Comparison of ENCODE assay signal across 9 cellular contexts in the genomic region with DNA sequence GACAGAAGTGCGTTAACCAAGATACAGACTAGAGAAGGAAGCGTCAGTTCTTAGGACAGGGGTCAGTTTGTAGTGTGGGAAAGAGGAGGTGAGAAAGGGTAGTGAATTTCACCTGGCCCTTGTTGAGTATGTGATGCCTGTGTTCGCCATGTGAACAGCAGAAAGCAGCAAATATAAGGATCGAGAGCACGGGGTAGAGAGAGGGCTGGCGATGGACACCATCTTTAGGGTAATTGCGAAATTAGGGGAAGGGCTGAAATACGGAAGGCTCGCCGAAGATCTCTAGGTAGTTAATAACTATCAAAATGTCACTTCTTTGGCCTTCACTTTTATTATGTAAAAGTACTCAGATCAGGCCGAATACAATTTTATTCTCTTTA. TPM values are rescaled to one million over a fixed set of nuclear protein-coding genes. Genes with fewer than 3 reads are reported as not detected.
DNase-seq lines count a peak whose midpoint lies in the region; ATAC-seq, FAIRE-seq and TF ChIP-seq lines count a peak whose summit lies in the region.
"Had no signal": no experiment of that assay in that cellular context is flagged by ENCODE, and none has a peak within 500 bp of the region (broad histone marks: within the 10 kb centered on the region; RNA-seq: fewer than 3 reads in every experiment).

No MANE protein-coding gene starts in this region.

- dilution Hi-C loops in endothelial cell of umbilical vein (cut with MboI; ENCODE audit: extremely low pct_ligation_motif_present, low sequenced_read_pairs) = no loop called here

- H3K9me3 ChIP-seq in SU-DHL-6 (ENCODE audit: insufficient read depth, low read length) = no peaks in the 10 kb centered on the region
- H3K9me3 ChIP-seq in endothelial cell of umbilical vein (replicated peaks; ENCODE audit: control insufficient read depth, insufficient read depth, low read length) = no peaks in the 10 kb centered on the region
- H3K9me3 ChIP-seq in psoas muscle = no peaks in the 10 kb centered on the region

- no peaks in the 10 kb centered on the region for H3K36me3 ChIP-seq in SU-DHL-6 (ENCODE audit: low read length)
- H3K36me3 ChIP-seq in endothelial cell of umbilical vein (ENCODE audit: control insufficient read depth in 2 of 2, extremely low read depth in 1 of 2, insufficient read depth in 2 of 2, low read length in 2 of 2) = no peaks in the 10 kb centered on the region
- H3K36me3 ChIP-seq in psoas muscle (ENCODE audit: insufficient read depth in 1 of 2, low read depth in 1 of 2) = no peaks in the 10 kb centered on the region

- H2AFZ ChIP-seq in SU-DHL-6 (ENCODE audit: low read depth, low read length, severe bottlenecking) (peak overlapping the region; percentile 93), endothelial cell of umbilical vein (ENCODE audit: low read depth, low read length) (no peak overlapping the region)

- FAIRE-seq in endothelial cell of umbilical vein (lab: Jason Lieb, UNC) = no peak

- 86 to 91% (median 88%) methylated on average over 11 of the region's 11 CpGs for WGBS in psoas muscle, 3 donors

- H3K9ac ChIP-seq in SU-DHL-6 (ENCODE audit: low read length) (no peak overlapping the region), endothelial cell of umbilical vein (replicated peaks; ENCODE audit: extremely low read depth, insufficient read depth, low read length) (no peak overlapping the region)

- H3K9me2 ChIP-seq in SU-DHL-6 (replicated peaks; ENCODE audit: insufficient read depth, low read length) = no peaks in the 10 kb centered on the region

- POLR2A ChIA-PET in endothelial cell of umbilical vein (lab: Charles Lee) = no interaction called here

- no peaks in the 10 kb centered on the region for H3K9me1 ChIP-seq in endothelial cell of umbilical vein (replicated peaks; ENCODE audit: control insufficient read depth, extremely low read depth, insufficient read depth, low read length)

- peaks cover 34% of the 10 kb centered on the region for H3K4me1 ChIP-seq in endothelial cell of umbilical vein (ENCODE audit: control insufficient read depth, extremely low read depth, insufficient read depth, low read length)
- H3K4me1 ChIP-seq in psoas muscle = no peaks in the 10 kb centered on the region

- DNase-seq in GM12865 (ENCODE audit: low read depth) (no peak), endothelial cell of umbilical vein (ENCODE audit: low read depth, low spot score) (no peak), psoas muscle (no peak), NCI-H1694 treated with DMSO at 0.1 percent for 48 hours (lab: John Stamatoyannopoulos, UW) (no peak)

- H3K27me3 ChIP-seq in SU-DHL-6 (ENCODE audit: low read length) (no peaks in the 10 kb centered on the region), endothelial cell of umbilical vein (ENCODE audit: control insufficient read depth in 2 of 2, insufficient read depth in 2 of 2, low read length in 2 of 2) (peaks cover 2 to 7% of the 10 kb centered on the region in 2 experiments), psoas muscle (ENCODE audit: insufficient read depth in 3 of 3, low read length in 2 of 3) (peaks cover 0 to 19% (median 12%) of the 10 kb centered on the region in 3 donors)

- TF ChIP-seq CTCF in GM12865 (IDR thresholded peaks at IDR 0.05; ENCODE audit: insufficient read depth, low read depth, low read length, missing control alignments) (no peak), SU-DHL-6 (IDR thresholded peaks at IDR 0.05; ENCODE audit: insufficient read depth, low read length, poor library complexity, severe bottlenecking) (no peak), endothelial cell of umbilical vein (IDR thresholded peaks at IDR 0.05; ENCODE audit: extremely low read depth in 1 of 2, insufficient read depth in 1 of 2, low read depth in 1 of 2, low read length in 2 of 2) (no peak), psoas muscle (IDR thresholded peaks at IDR 0.05) (no peak)

- intact Hi-C loops in endothelial cell of umbilical vein (cut with micrococcal nuclease) = loop anchor here (1.0 to 5.0 kb wide), 3 partner anchors 55 to 237 kb away; partner anchors contain the start of gene COPG2
- intact Hi-C loops in psoas muscle (cut with DNase I) = loop anchor here in 1 of 2 donors (5.0 to 10.0 kb wide), 3 partner anchors 211 to 269 kb away; no protein-coding TSS in a partner anchor

- H4K20me1 ChIP-seq in SU-DHL-6 (ENCODE audit: low read depth, low read length) = no peaks in the 10 kb centered on the region
- no peaks in the 10 kb centered on the region for H4K20me1 ChIP-seq in endothelial cell of umbilical vein (replicated peaks; ENCODE audit: control insufficient read depth, extremely low read depth, insufficient read depth, low read length)

- H3K4me3 ChIP-seq in GM12865 (ENCODE audit: low read depth, low read length) (peak overlapping the region; percentile 75), SU-DHL-6 (ENCODE audit: insufficient read depth, low read length, poor library complexity, severe bottlenecking) (no peak overlapping the region), endothelial cell of umbilical vein (replicated peaks in 1 of 3; ENCODE audit: insufficient read depth in 1 of 3, low read depth in 1 of 3, low read length in 3 of 3) (no peak overlapping the region), psoas muscle (peak overlapping the region; percentile 57)

- ATAC-seq in psoas muscle = no peak
- no peak for ATAC-seq in GM18520 (IDR thresholded peaks at IDR 0.05; ENCODE audit: unreplicated experiment)
- ATAC-seq in GM18505 (IDR thresholded peaks at IDR 0.05; ENCODE audit: unreplicated experiment) = no peak
- no peak for ATAC-seq in HG03095 (IDR thresholded peaks at IDR 0.05; ENCODE audit: unreplicated experiment)

- no TSS peak for BruUV-seq in endothelial cell of umbilical vein (replicated peaks; lab: Mats Ljungman, UMichigan)

- H3K4me2 ChIP-seq in SU-DHL-6 (ENCODE audit: low read depth, low read length, poor library complexity, severe bottlenecking) (peak overlapping the region; percentile 51), endothelial cell of umbilical vein (ENCODE audit: insufficient read depth, low read length) (peak overlapping the region; percentile 45)

- H3F3A ChIP-seq in SU-DHL-6 (ENCODE audit: insufficient read depth) = peaks cover 7% of the 10 kb centered on the region; the same call in 1 of the 2 replicates

- CTCF ChIA-PET in endothelial cell of umbilical vein (lab: Charles Lee) = no interaction called here

- H3K27ac ChIP-seq in SU-DHL-6 (ENCODE audit: low read depth, low read length) (no peak overlapping the region), endothelial cell of umbilical vein (ENCODE audit: insufficient read depth, low read depth, low read length) (no peak overlapping the region), psoas muscle (no peak overlapping the region)

- no peaks in the 10 kb centered on the region for H3K79me2 ChIP-seq in SU-DHL-6 (ENCODE audit: insufficient read depth, low read length)
- no peaks in the 10 kb centered on the region for H3K79me2 ChIP-seq in endothelial cell of umbilical vein (ENCODE audit: control insufficient read depth, insufficient read depth, low read length)

- no peak for TF ChIP-seq POLR2A in endothelial cell of umbilical vein (IDR thresholded peaks at IDR 0.05; ENCODE audit: low read depth, low read length)
- TF ChIP-seq POLR2A in GM18505 (IDR thresholded peaks at IDR 0.05; ENCODE audit: borderline replicate concordance, extremely low read depth, insufficient read depth, insufficient read length) = no peak

TF ChIP-seq in endothelial cell of umbilical vein, 7 proteins besides CTCF, POLR2A, EP300 and RAD21:
- TF ChIP-seq JUN (IDR thresholded peaks at IDR 0.05; ENCODE audit: borderline replicate concordance, insufficient read depth, insufficient read length, low read depth) (no peak), EZH2 (IDR thresholded peaks at IDR 0.05; ENCODE audit: borderline replicate concordance, low read depth, low read length, severe bottlenecking) (no peak), POLR2AphosphoS5 (IDR thresholded peaks at IDR 0.05; ENCODE audit: insufficient read depth, low read depth, low read length) (no peak), MAX (IDR thresholded peaks at IDR 0.05; ENCODE audit: insufficient read depth, insufficient read length) (no peak), FOS (IDR thresholded peaks at IDR 0.05; ENCODE audit: borderline replicate concordance, insufficient read depth, low read length) (no peak), MYC (IDR thresholded peaks at IDR 0.05; ENCODE audit: low read depth, low read length) (no peak), GATA2 (IDR thresholded peaks at IDR 0.05; ENCODE audit: insufficient read depth, insufficient read length, low read depth, low read length) (no peak)

RNA-seq across cellular contexts. Expression of gene MEST, which starts 6.2 kb away (rescaled TPM):
- total RNA-seq in endothelial cell of umbilical vein = 52.6 and 62.1 TPM in 2 replicates
- polyA plus RNA-seq in endothelial cell of umbilical vein = 44.3 and 46.7 TPM in 2 replicates
- 56.2 and 58.6 TPM in 2 replicates for polyA plus RNA-seq in endothelial cell of umbilical vein (2011; cell fraction: cytosol; rRNA removed)
- 35.2 and 42.6 TPM in 2 replicates for polyA plus RNA-seq in endothelial cell of umbilical vein (2011; cell fraction: nucleus; rRNA removed)
- polyA plus RNA-seq in endothelial cell of umbilical vein (2012) = 75.3 and 78.8 TPM in 2 replicates
- polyA minus RNA-seq in endothelial cell of umbilical vein = 90.2 and 125 TPM in 2 replicates
- 41.6 TPM for polyA minus RNA-seq in endothelial cell of umbilical vein (2011; cell fraction: cytosol; rRNA and poly(A)+ RNA removed)
- 26.0 and 49.8 TPM in 2 replicates for polyA minus RNA-seq in endothelial cell of umbilical vein (2011; cell fraction: nucleus; rRNA and poly(A)+ RNA removed)
- total RNA-seq in psoas muscle = 10 to 100 TPM in 2 of 4 donors, 1 to 10 TPM in 2; 3.0 to 12.6 (median 8.8) TPM
- polyA plus RNA-seq in psoas muscle = 1 to 10 TPM; 2.8 to 5.3 (median 4.2) TPM

RNA-seq across cellular contexts. Expression of gene CEP41, which starts 44.9 kb away (rescaled TPM):
- total RNA-seq in endothelial cell of umbilical vein = 25.9 and 26.8 TPM in 2 replicates
- polyA plus RNA-seq in endothelial cell of umbilical vein = 15.5 and 19.5 TPM in 2 replicates
- 18.5 and 22.4 TPM in 2 replicates for polyA plus RNA-seq in endothelial cell of umbilical vein (2011; cell fraction: cytosol; rRNA removed)
- 24.1 and 24.3 TPM in 2 replicates for polyA plus RNA-seq in endothelial cell of umbilical vein (2011; cell fraction: nucleus; rRNA removed)
- 16.5 and 17.0 TPM in 2 replicates for polyA plus RNA-seq in endothelial cell of umbilical vein (2012)
- 16.0 and 21.5 TPM in 2 replicates for polyA minus RNA-seq in endothelial cell of umbilical vein
- 5.7 TPM for polyA minus RNA-seq in endothelial cell of umbilical vein (2011; cell fraction: cytosol; rRNA and poly(A)+ RNA removed)
- polyA minus RNA-seq in endothelial cell of umbilical vein (2011; cell fraction: nucleus; rRNA and poly(A)+ RNA removed) = 11.5 and 17.6 TPM in 2 replicates
- 1 to 10 TPM; 2.4 to 4.6 (median 3.2) TPM for total RNA-seq in psoas muscle
- polyA plus RNA-seq in psoas muscle = 1 to 10 TPM; 3.0 to 4.6 (median 4.2) TPM
- total RNA-seq: G401 had no signal

Comparison
In these comparisons a context has a peak if more than half of its experiments do, and no peak if none do; other contexts are left out.
1. H3K4me3 ChIP-seq: peak in GM12865 (single experiment) and psoas muscle (single experiment); none in SU-DHL-6 (single experiment) and endothelial cell of umbilical vein (0 of 3).